8 cellular contexts compared by ENCODE assay signal in the genomic region with DNA sequence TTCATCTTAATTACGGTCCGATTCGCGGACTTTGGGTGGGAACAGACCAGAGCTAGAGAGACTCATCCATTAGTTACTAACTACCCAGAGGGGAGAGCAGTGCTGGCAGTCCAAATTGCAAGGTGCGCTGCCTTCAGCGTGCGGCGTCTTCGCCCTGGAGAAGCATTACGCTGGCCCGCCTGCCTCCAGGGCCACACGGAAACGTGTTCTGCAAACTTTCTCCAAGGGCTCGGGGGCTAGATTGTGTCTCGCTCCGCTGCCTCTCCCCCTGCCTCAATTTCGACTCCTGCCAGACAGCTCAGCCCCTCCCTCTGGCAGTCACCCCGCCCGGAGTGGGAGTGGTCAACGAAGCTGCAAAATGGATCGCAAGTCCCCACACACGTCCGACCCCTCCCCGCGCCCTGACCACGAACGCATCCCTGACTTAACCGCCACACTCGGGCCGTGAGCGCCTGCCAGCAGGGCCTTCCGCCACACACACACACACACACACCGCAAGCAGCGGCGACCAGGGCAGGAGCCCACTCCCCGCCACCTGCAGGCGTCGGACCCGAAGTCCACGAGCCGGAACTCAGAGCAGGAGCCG. TPM values are rescaled to one million over a fixed set of nuclear protein-coding genes. Genes with fewer than 3 reads are reported as not detected.
DNase-seq lines count a peak whose midpoint lies in the region; ATAC-seq, FAIRE-seq and TF ChIP-seq lines count a peak whose summit lies in the region.

No MANE protein-coding gene starts in this region.

- H3K27ac ChIP-seq in heart left ventricle (no peak overlapping the region), HepG2 (ENCODE audit: extremely low read length, insufficient read depth, low read length) (no peak overlapping the region), upper lobe of right lung (no peak overlapping the region)

- peak overlapping the region; percentile 12; the same call in 1 of the 2 replicates for H3K4me2 ChIP-seq in HepG2 (ENCODE audit: low read depth, low read length)

- no peaks in the 10 kb centered on the region for H4K20me1 ChIP-seq in HepG2 (ENCODE audit: insufficient read depth, low read length)

- H3K36me3 ChIP-seq in heart left ventricle = no peaks in the 10 kb centered on the region
- no peaks in the 10 kb centered on the region for H3K36me3 ChIP-seq in HepG2 (replicated peaks in 1 of 2; ENCODE audit: control insufficient read depth in 1 of 2, insufficient read depth in 2 of 2, low read length in 2 of 2)
- no peaks in the 10 kb centered on the region for H3K36me3 ChIP-seq in upper lobe of right lung

- H3K9ac ChIP-seq in HepG2 (ENCODE audit: insufficient read depth, low read depth, low read length) = no peak overlapping the region

- H3K27ac Mint-ChIP-seq in activated CD4-positive, alpha-beta memory T cell treated with anti-CD3 and anti-CD28 coated beads, Interleukin-2, amount 10 ng/mL, durations not matched to agents 7 days and 5 days = no peak overlapping the region

- TF ChIP-seq CTCF in heart left ventricle (IDR thresholded peaks at IDR 0.05) = no peak
- no peak for TF ChIP-seq CTCF in HepG2 (CRISPR knock-in tag; IDR thresholded peaks at IDR 0.05)
- TF ChIP-seq CTCF in upper lobe of right lung (IDR thresholded peaks at IDR 0.05) = no peak

- no peak for DNase-seq in heart left ventricle
- DNase-seq in Right ventricle myocardium superior = no peak
- no peak for DNase-seq in activated CD4-positive, alpha-beta memory T cell treated with anti-CD3 and anti-CD28 coated beads, Interleukin-2, amount 10 ng/mL, durations not matched to agents 7 days and 5 days
- DNase-seq in HepG2 (ENCODE audit: low spot score) = no peak
- DNase-seq in upper lobe of right lung = no peak
- DNase-seq in pons (ENCODE audit: low spot score) = no peak
- no peak for DNase-seq in NCI-H2107 (lab: John Stamatoyannopoulos, UW)
- no peak for DNase-seq in DMS153 treated with DMSO at 0.1 percent for 48 hours (lab: John Stamatoyannopoulos, UW; ENCODE audit: unreplicated experiment)

- FAIRE-seq in HepG2 (lab: Jason Lieb, UNC) = no peak

- TF ChIP-seq RAD21 in HepG2 (CRISPR knock-in tag; IDR thresholded peaks at IDR 0.05) = no peak

- H3K27me3 ChIP-seq in heart left ventricle (peaks cover 13 to 94% (median 51%) of the 10 kb centered on the region in 9 donors), HepG2 (ENCODE audit: control insufficient read depth in 1 of 2, insufficient read depth in 2 of 2, low read length in 2 of 2) (peaks cover 1 to 9% of the 10 kb centered on the region in 2 experiments; a peak in 1 of 5 replicates), upper lobe of right lung (peaks cover 55% of the 10 kb centered on the region)

- CTCF ChIA-PET in activated CD4-positive, alpha-beta memory T cell treated with anti-CD3 and anti-CD28 coated beads, Interleukin-2, amount 10 ng/mL, durations not matched to agents 7 days and 5 days (lab: Charles Lee) = interaction anchor here (1.4 to 1.6 kb wide), 2 partner anchors 9 to 10 kb away, joined by 4 to 6 read pairs; no protein-coding TSS in a partner anchor
- CTCF ChIA-PET in HepG2 (lab: Yijun Ruan, JAX; ENCODE audit: low intra/inter-chr PET ratio, low total read pairs) = no interaction called here

- H2AFZ ChIP-seq in HepG2 (ENCODE audit: low read length) = no peak overlapping the region

- BruUV-seq in HepG2 (replicated peaks; lab: Mats Ljungman, UMichigan) = no TSS peak

- no peaks in the 10 kb centered on the region for H3K79me2 ChIP-seq in HepG2 (ENCODE audit: insufficient read depth, low read length)

- peaks cover 13% of the 10 kb centered on the region for H3K4me1 Mint-ChIP-seq in activated CD4-positive, alpha-beta memory T cell treated with anti-CD3 and anti-CD28 coated beads, Interleukin-2, amount 10 ng/mL, durations not matched to agents 7 days and 5 days

- no peaks in the 10 kb centered on the region for H3K9me3 Mint-ChIP-seq in activated CD4-positive, alpha-beta memory T cell treated with anti-CD3 and anti-CD28 coated beads, Interleukin-2, amount 10 ng/mL, durations not matched to agents 7 days and 5 days

- H3K4me3 ChIP-seq in heart left ventricle (peak overlapping the region in 9 of 12 donors; percentile 12 to 38 (median 30)), HepG2 (replicated peaks in 1 of 3; ENCODE audit: insufficient read depth in 1 of 3, low read depth in 2 of 3, low read length in 3 of 3) (peak overlapping the region in 1 of 3 experiments; percentile 16; a peak in 1 of 6 replicates), upper lobe of right lung (peak overlapping the region; percentile 19)

- H3K27me3 Mint-ChIP-seq in activated CD4-positive, alpha-beta memory T cell treated with anti-CD3 and anti-CD28 coated beads, Interleukin-2, amount 10 ng/mL, durations not matched to agents 7 days and 5 days = peaks cover 61% of the 10 kb centered on the region

- H3K4me3 Mint-ChIP-seq in activated CD4-positive, alpha-beta memory T cell treated with anti-CD3 and anti-CD28 coated beads, Interleukin-2, amount 10 ng/mL, durations not matched to agents 7 days and 5 days = peak overlapping the region; percentile 37

- H3K9me3 ChIP-seq in heart left ventricle (no peaks in the 10 kb centered on the region), HepG2 (ENCODE audit: low read length) (no peaks in the 10 kb centered on the region), upper lobe of right lung (no peaks in the 10 kb centered on the region)

- ATAC-seq in heart left ventricle (peak in 1 of 4 donors; percentile 33), Right ventricle myocardium superior (ENCODE audit: poor library complexity) (no peak), HepG2 (peak; percentile 54), upper lobe of right lung (peak; percentile 29)

- 1 to 34% (median 12%) methylated on average over 20 to 42 of the region's 42 CpGs for WGBS in heart left ventricle, 4 donors
- no CpG with 5 or more reads among the region's 42 CpGs for WGBS in HepG2 (ENCODE audit: low lambda C conversion rate)

- intact Hi-C loops in heart left ventricle (cut with DNase I) = no loop called here
- intact Hi-C loops in Right ventricle myocardium superior (cut with DNase I) = no loop called here
- intact Hi-C loops in HepG2 (cut with micrococcal nuclease; ENCODE audit: unreplicated experiment) = no loop called here
- intact Hi-C loops in upper lobe of right lung (cut with DNase I) = no loop called here

- TF ChIP-seq EP300 in HepG2 (IDR thresholded peaks at IDR 0.05; ENCODE audit: low read depth in 2 of 2, low read length in 2 of 2) (no peak), HepG2 (CRISPR knock-in tag; IDR thresholded peaks at IDR 0.05; ENCODE audit: borderline replicate concordance) (no peak)

- no peaks in the 10 kb centered on the region for H3K36me3 Mint-ChIP-seq in activated CD4-positive, alpha-beta memory T cell treated with anti-CD3 and anti-CD28 coated beads, Interleukin-2, amount 10 ng/mL, durations not matched to agents 7 days and 5 days (ENCODE audit: low read depth)

- TF ChIP-seq POLR2A in heart left ventricle (IDR thresholded peaks at IDR 0.05) (no peak), HepG2 (IDR thresholded peaks at IDR 0.05; ENCODE audit: insufficient read depth in 1 of 2, low read depth in 2 of 2, low read length in 2 of 2) (no peak)

- in situ Hi-C loops in HepG2 (cut with HindIII; ENCODE audit: extremely low pct_ligation_motif_present, low pct_unique_long_range_greater_than_20kb) = loop anchor here (25.0 kb wide), 1 partner anchor 147 kb away; no protein-coding TSS in a partner anchor

- POLR2A ChIA-PET in activated CD4-positive, alpha-beta memory T cell treated with anti-CD3 and anti-CD28 coated beads, Interleukin-2, amount 10 ng/mL, durations not matched to agents 7 days and 5 days (lab: Charles Lee) = no interaction called here
- POLR2A ChIA-PET in HepG2 (lab: Yijun Ruan, JAX) = no interaction called here

- H3K4me1 ChIP-seq in heart left ventricle (peaks cover 0 to 13% (median 0%) of the 10 kb centered on the region in 12 donors), HepG2 (ENCODE audit: insufficient read depth, low read length) (no peaks in the 10 kb centered on the region; the same call in 1 of the 2 replicates), upper lobe of right lung (peaks cover 4% of the 10 kb centered on the region)

TF ChIP-seq in HepG2, 621 proteins besides CTCF, POLR2A, EP300 and RAD21 (continues in another document):
- no peak for TF ChIP-seq XRCC5 (optimal IDR thresholded peaks at IDR 0.05; ENCODE audit: low read length)
- TF ChIP-seq ZMAT3 (CRISPR knock-in tag; conservative IDR thresholded peaks at IDR 0.05) = no peak

RNA-seq across cellular contexts. Expression of gene NKAP, which starts 47.0 kb away (rescaled TPM):
- 1 to 10 TPM; 2.9 to 7.8 (median 5.9) TPM for total RNA-seq in heart left ventricle
- 1 to 10 TPM; 4.2 to 7.0 TPM for polyA plus RNA-seq in heart left ventricle
- 3.6 TPM for total RNA-seq in Right ventricle myocardium superior
- total RNA-seq in activated CD4-positive, alpha-beta memory T cell treated with anti-CD3 and anti-CD28 coated beads, Interleukin-2, amount 10 ng/mL, durations not matched to agents 7 days and 5 days = 10 to 100 TPM; 10.2 to 10.4 TPM
- 6.1 and 9.0 TPM in 2 replicates for total RNA-seq in HepG2 (2016; rRNA removed; fragmentation: Illumina TruSeq; extraction: Trizol)
- 1.5 and 1.8 TPM in 2 replicates for total RNA-seq in HepG2 (2016; cell fraction: cytosol; rRNA removed; fragmentation: Illumina TruSeq; extraction: Trizol; ENCODE audit: low read depth)
- 5.6 and 9.1 TPM in 2 replicates for total RNA-seq in HepG2 (2016; cell fraction: insoluble cytoplasmic fraction; rRNA removed; fragmentation: Illumina TruSeq; extraction: Trizol)
- 2.6 and 3.0 TPM in 2 replicates for total RNA-seq in HepG2 (2016; cell fraction: membrane; rRNA removed; fragmentation: Illumina TruSeq; extraction: Trizol)
- 3.7 and 4.7 TPM in 2 replicates for total RNA-seq in HepG2 (2016; cell fraction: nucleus; rRNA removed; fragmentation: Illumina TruSeq; extraction: Trizol)
- 3.3 and 3.6 TPM in 2 replicates for polyA plus RNA-seq in HepG2 (2011; rRNA removed)
- polyA plus RNA-seq in HepG2 (2011; cell fraction: cytosol; rRNA removed) = 2.7 and 2.8 TPM in 2 replicates
- polyA plus RNA-seq in HepG2 (2011; cell fraction: nucleus; rRNA removed) = 2.1 and 2.7 TPM in 2 replicates
- 7.0 and 9.9 TPM in 2 replicates for polyA plus RNA-seq in HepG2 (2012)
- polyA plus RNA-seq in HepG2 (2016; cell fraction: cytosol; fragmentation: Illumina TruSeq; extraction: Trizol; ENCODE audit: low read depth) = 1.8 and 2.1 TPM in 2 replicates
- polyA plus RNA-seq in HepG2 (2016; cell fraction: insoluble cytoplasmic fraction; fragmentation: Illumina TruSeq; extraction: Trizol; ENCODE audit: low read depth) = 15.5 and 16.8 TPM in 2 replicates
- polyA plus RNA-seq in HepG2 (2016; cell fraction: membrane; fragmentation: Illumina TruSeq; extraction: Trizol; ENCODE audit: low read depth) = 3.2 and 3.9 TPM in 2 replicates
- 7.9 and 8.6 TPM in 2 replicates for polyA plus RNA-seq in HepG2 (2016; cell fraction: nucleus; fragmentation: Illumina TruSeq; extraction: Trizol; ENCODE audit: insufficient read depth, low read depth)
- 1.6 and 2.6 TPM in 2 replicates for polyA minus RNA-seq in HepG2 (2011; rRNA and poly(A)+ RNA removed; ENCODE audit: low replicate concordance)
- 2.5 and 2.9 TPM in 2 replicates for polyA minus RNA-seq in HepG2 (2011; cell fraction: cytosol; rRNA and poly(A)+ RNA removed)
- 3.2 and 5.0 TPM in 2 replicates for polyA minus RNA-seq in HepG2 (2011; cell fraction: nucleus; rRNA and poly(A)+ RNA removed)
- total RNA-seq in upper lobe of right lung = 7.8 TPM
